Comparison of ENCODE assay signal across 29 cellular contexts in genomic region chr1:38628241-38628640, GRCh38.
DNase-seq lines count a peak whose midpoint lies in the region; ATAC-seq, FAIRE-seq and TF ChIP-seq lines count a peak whose summit lies in the region.
"Had no signal": no experiment of that assay in that cellular context is flagged by ENCODE, and none has a peak within 500 bp of the region (broad histone marks: within the 10 kb centered on the region; RNA-seq: fewer than 3 reads in every experiment).

No MANE protein-coding gene starts in this region.

- H4K20me1 ChIP-seq in K562 (replicated peaks; ENCODE audit: control insufficient read depth, insufficient read depth, low read length): no peaks in the 10 kb centered on the region
- H4K20me1 ChIP-seq: BLaER1; BLaER1 treated with 17β-estradiol and CSF1 and Interleukin-3, amounts not matched to agents 10 nM and 100 nM had no signal

- intact Hi-C loops in K562 (cut with micrococcal nuclease): no loop called here

- no peaks in the 10 kb centered on the region for H3K9me1 ChIP-seq in K562 (ENCODE audit: control insufficient read depth, insufficient read depth, low read length)

- TF ChIP-seq POLR2A in K562 (conservative IDR thresholded peaks at IDR 0.05): no peak

- H3K79me2 ChIP-seq in K562 (ENCODE audit: control insufficient read depth, insufficient read depth, low read length): no peaks in the 10 kb centered on the region

- no peak overlapping the region for H3K9ac ChIP-seq in K562 (ENCODE audit: insufficient read depth in 1 of 2, low read depth in 2 of 2, low read length in 2 of 2)
- H3K9ac ChIP-seq: BLaER1; BLaER1 treated with 17β-estradiol and CSF1 and Interleukin-3, amounts not matched to agents 10 nM and 100 nM had no signal

- BruUV-seq in K562 (replicated peaks; lab: Mats Ljungman, UMichigan): no TSS peak

- H2AFZ ChIP-seq in K562 (ENCODE audit: low read depth, low read length): no peak overlapping the region

- H3K4me3 ChIP-seq in K562: no peak overlapping the region
- H3K4me3 ChIP-seq: A549; BLaER1; BLaER1 treated with 17β-estradiol and CSF1 and Interleukin-3, amounts not matched to agents 10 nM and 100 nM had no signal

- CTCF ChIA-PET in K562 (lab: Yijun Ruan, JAX; ENCODE audit: low intra/inter-chr PET ratio): no interaction called here

- H3K27me3 ChIP-seq in K562 (ENCODE audit: control insufficient read depth in 2 of 2, insufficient read depth in 2 of 2, low read length in 2 of 2): peaks cover 2 to 32% of the 10 kb centered on the region in 2 experiments; a peak in 2 of 5 replicates
- H3K27me3 ChIP-seq: BE2C; BLaER1; BLaER1 treated with 17β-estradiol and CSF1 and Interleukin-3, amounts not matched to agents 10 nM and 100 nM had no signal

- no peak for ATAC-seq in K562
- ATAC-seq: A549; CD8-positive, alpha-beta T cell had no signal

- no peaks in the 10 kb centered on the region for H3K36me3 ChIP-seq in K562 (ENCODE audit: control insufficient read depth, insufficient read depth, low read length)
- H3K36me3 ChIP-seq: BE2C; BLaER1; BLaER1 treated with 17β-estradiol and CSF1 and Interleukin-3, amounts not matched to agents 10 nM and 100 nM had no signal

- no peaks in the 10 kb centered on the region for H3K9me3 ChIP-seq in K562 (replicated peaks; ENCODE audit: control insufficient read depth, insufficient read depth, low read depth, low read length)
- H3K9me3 ChIP-seq: A549, BE2C, Caco-2 had no signal

- no peak for TF ChIP-seq EP300 in K562 (IDR thresholded peaks at IDR 0.05; ENCODE audit: low read length)

- no peak overlapping the region for H3K27ac ChIP-seq in K562 (ENCODE audit: extremely low read depth, low read depth, low read length)
- H3K27ac ChIP-seq: 22Rv1; A549; BLaER1; BLaER1 treated with 17β-estradiol and CSF1 and Interleukin-3, amounts not matched to agents 10 nM and 100 nM; C4-2B had no signal

- TF ChIP-seq RAD21 in K562 (CRISPR knock-in tag; conservative IDR thresholded peaks at IDR 0.05 in 1 of 2, IDR thresholded peaks at IDR 0.05 in 1 of 2): no peak

- POLR2A ChIA-PET in K562 (lab: Yijun Ruan, JAX): no interaction called here

- no peaks in the 10 kb centered on the region for H3K4me1 ChIP-seq in K562 (replicated peaks in 1 of 2; ENCODE audit: control insufficient read depth in 2 of 2, insufficient read depth in 2 of 2, low read length in 2 of 2)
- H3K4me1 ChIP-seq: A549, BE2C, BLaER1, Caco-2 had no signal

- no peak for TF ChIP-seq CTCF in K562 (IDR thresholded peaks at IDR 0.05 in 2 of 3, conservative IDR thresholded peaks at IDR 0.05 in 1 of 3; ENCODE audit: insufficient read depth in 2 of 3, low read depth in 1 of 3, low read length in 3 of 3)

- H3K4me2 ChIP-seq in K562 (ENCODE audit: insufficient read depth, low read length): no peak overlapping the region
- H3K4me2 ChIP-seq: A549; BLaER1; BLaER1 treated with 17β-estradiol and CSF1 and Interleukin-3, amounts not matched to agents 10 nM and 100 nM had no signal

- FAIRE-seq in K562 (lab: Jason Lieb, UNC): no peak
- FAIRE-seq: A204.1, A549, D721Med had no signal

- DNase-seq in K562 (ENCODE audit: extremely low read depth in 1 of 4, low spot score in 3 of 4) (no peak), cerebellar nuclear complex (lab: John Stamatoyannopoulos, UW) (no peak)
- DNase-seq: 8988T; ACHN; AML-193; BE2C; C1 segment of cervical spinal cord; Caco-2; Calu3; CD4-positive, alpha-beta memory T cell; CD4-positive, alpha-beta T cell; CD4-positive, CD25-positive, alpha-beta regulatory T cell; CD8-positive, alpha-beta memory T cell; CD8-positive, alpha-beta T cell; COR-L47; DMS 273 treated with DMSO at 0.1 percent for 48 hours; DMS153; DMS53; DMS79; DMS79 treated with DMSO at 0.1 percent for 48 hours; DND-41; EL had no signal

- WGBS in K562 (ENCODE audit: insufficient coverage, low coverage, missing lambda C conversion rate): 7% methylated on average over 1 of the region's 1 CpG

- in situ Hi-C loops in K562 (cut with MboI): no loop called here

TF ChIP-seq in K562, 482 proteins besides CTCF, POLR2A, EP300 and RAD21:
- TF ChIP-seq RBM25 (IDR thresholded peaks at IDR 0.05; ENCODE audit: low read depth, low read length, severe bottlenecking) (peak; percentile 89), CREB3 (tag; conservative IDR thresholded peaks at IDR 0.05; ENCODE audit: low read depth) (no peak), ZFP36 (IDR thresholded peaks at IDR 0.05; ENCODE audit: low read depth, low read length, partially characterized antibody) (peak; percentile 50), BCOR (IDR thresholded peaks at IDR 0.05) (peak; percentile 65)
